Comparison of ENCODE assay signal across 25 cellular contexts in genomic region chr10:86023336-86023735, GRCh38.
"Had no signal": no experiment of that assay in that cellular context is flagged by ENCODE, and none has a peak within 500 bp of the region (broad histone marks: within the 10 kb centered on the region; RNA-seq: fewer than 3 reads in every experiment).

No MANE protein-coding gene starts in this region.

- H3K9ac ChIP-seq: parathyroid adenoma had no signal

- H3K4me1 Mint-ChIP-seq: mesothelial cell of epicardium, natural killer cell had no signal

- H3K4me2 ChIP-seq: hepatocyte had no signal

- H3K4me3 ChIP-seq: esophagus squamous epithelium, gastroesophageal sphincter, hepatocyte, psoas muscle, spleen, stomach, thoracic aorta had no signal

- H3K9me3 ChIP-seq: esophagus squamous epithelium, gastroesophageal sphincter, psoas muscle, spleen, thoracic aorta had no signal

- H3K36me3 ChIP-seq: esophagus squamous epithelium, gastroesophageal sphincter, spleen, stomach, thoracic aorta had no signal

- H3K79me2 ChIP-seq: hepatocyte, parathyroid adenoma had no signal

- H3K27me3 ChIP-seq: esophagus squamous epithelium, gastroesophageal sphincter, hepatocyte, stomach had no signal

- H3K36me3 Mint-ChIP-seq: mesothelial cell of epicardium, natural killer cell had no signal

- H3K27ac ChIP-seq: esophagus squamous epithelium, gastroesophageal sphincter, hepatocyte, parathyroid adenoma, spleen, stomach, thoracic aorta had no signal

- H3K9me3 Mint-ChIP-seq: dendritic cell treated with granulocyte-macrophage colony-stimulating factor and Interleukin-4, amounts not matched to agents 40 ng/mL and 50 ng/mL, for 4 days; effector memory CD8-positive, alpha-beta T cell; natural killer cell had no signal

- DNase-seq: effector memory CD8-positive, alpha-beta T cell; esophagus squamous epithelium; foreskin fibroblast; glutamatergic neuron; left colon; mammary epithelial cell; natural killer cell; occipital lobe; psoas muscle; retina; spleen; stimulated activated CD4-positive, alpha-beta T cell treated with anti-CD3 and anti-CD28 coated beads, Interleukin-15, amount 100 ng/mL, for 24 hours; stimulated activated CD4-positive, alpha-beta T cell treated with anti-CD3 and anti-CD28 coated beads, Interleukin-1b, Interleukin-23, amount 100 ng/mL, for 48 hours; stimulated activated CD4-positive, alpha-beta T cell treated with anti-CD3 and anti-CD28 coated beads, Interleukin-4, amount 100 ng/mL, for 24 hours; stimulated activated naive CD4-positive, alpha-beta T cell; stomach; substantia nigra; trophoblast cell had no signal

- ATAC-seq: effector memory CD8-positive, alpha-beta T cell; gastroesophageal sphincter; left colon; natural killer cell; sciatic nerve had no signal

- H3K27ac Mint-ChIP-seq: dendritic cell treated with granulocyte-macrophage colony-stimulating factor and Interleukin-4, amounts not matched to agents 40 ng/mL and 50 ng/mL, for 4 days; effector memory CD8-positive, alpha-beta T cell; mesothelial cell of epicardium; natural killer cell had no signal

- H3K4me1 ChIP-seq: esophagus squamous epithelium, parathyroid adenoma, stomach had no signal

- H3K4me3 Mint-ChIP-seq: dendritic cell treated with granulocyte-macrophage colony-stimulating factor and Interleukin-4, amounts not matched to agents 40 ng/mL and 50 ng/mL, for 4 days; effector memory CD8-positive, alpha-beta T cell; mesothelial cell of epicardium; natural killer cell had no signal
